In genomic region chr4:1192091-1192492, GRCh38 we compare ENCODE assay signal across 8 cellular contexts. TPM values are rescaled to one million over a fixed set of nuclear protein-coding genes. Genes with fewer than 3 reads are reported as not detected.
A peak's percentile ranks its signal among the peaks of the same experiment; 100 is the strongest.
DNase-seq lines count a peak whose midpoint lies in the region; ATAC-seq and TF ChIP-seq lines count a peak whose summit lies in the region.

No MANE protein-coding gene starts in this region.

- H3K27ac ChIP-seq in skeletal muscle tissue (ENCODE audit: low read depth, low read length) (peak overlapping the region; percentile 88), GM23338 (ENCODE audit: low read depth) (no peak overlapping the region)

- H3K36me3 Mint-ChIP-seq in HFFc6 (ENCODE audit: low read depth), result no peaks in the 10 kb centered on the region; the same call in 1 of the 2 replicates
- H3K36me3 Mint-ChIP-seq in GM23338 (ENCODE audit: low read depth), result no peaks in the 10 kb centered on the region

- TF ChIP-seq CTCF in HFFc6 (IDR thresholded peaks at IDR 0.05) (no peak), GM23338 (conservative IDR thresholded peaks at IDR 0.05; ENCODE audit: low read depth in 2 of 2) (no peak)

- H3K4me3 ChIP-seq in skeletal muscle tissue (ENCODE audit: low read length in 3 of 3) (peak overlapping the region; percentile 19 to 41 (median 24)), GM23338 (no peak overlapping the region)

- H3K27me3 ChIP-seq in skeletal muscle tissue (ENCODE audit: control insufficient read depth in 3 of 3, insufficient read depth in 3 of 3, low read length in 3 of 3), result no peaks in the 10 kb centered on the region
- H3K27me3 ChIP-seq in GM23338 (ENCODE audit: insufficient read depth), result no peaks in the 10 kb centered on the region

- no peaks in the 10 kb centered on the region for H4K20me1 ChIP-seq in GM23338 (replicated peaks; ENCODE audit: insufficient read depth)

- peak overlapping the region; percentile 61 for H3K4me3 Mint-ChIP-seq in HFFc6
- H3K4me3 Mint-ChIP-seq in GM23338, result no peak overlapping the region

- H3K79me2 ChIP-seq in GM23338 (replicated peaks; ENCODE audit: insufficient read depth), result no peaks in the 10 kb centered on the region

- no peaks in the 10 kb centered on the region for H3K36me3 ChIP-seq in skeletal muscle tissue (ENCODE audit: control insufficient read depth in 3 of 3, insufficient read depth in 3 of 3, low read length in 3 of 3)
- H3K36me3 ChIP-seq in GM23338 (ENCODE audit: insufficient read depth), result no peaks in the 10 kb centered on the region

- H3K9me3 Mint-ChIP-seq in HFFc6, result no peaks in the 10 kb centered on the region
- H3K9me3 Mint-ChIP-seq in GM23338, result peaks cover 2% of the 10 kb centered on the region; the same call in 1 of the 3 replicates

- H3K4me1 ChIP-seq in skeletal muscle tissue (ENCODE audit: control insufficient read depth in 3 of 3, insufficient read depth in 3 of 3, low read length in 3 of 3) (peaks cover 28 to 37% (median 30%) of the 10 kb centered on the region in 3 donors), GM23338 (ENCODE audit: insufficient read depth) (no peaks in the 10 kb centered on the region)

- no peak overlapping the region for H3K4me2 ChIP-seq in GM23338

- H3K9ac ChIP-seq in skeletal muscle tissue (ENCODE audit: low read depth in 1 of 3, low read length in 3 of 3), result peak overlapping the region; percentile 47 to 76 (median 71)

- H3K9me2 ChIP-seq in GM23338 (ENCODE audit: insufficient read depth), result no peaks in the 10 kb centered on the region

- H3K9me3 ChIP-seq in skeletal muscle tissue (ENCODE audit: control insufficient read depth in 3 of 3, low read length in 3 of 3), result no peaks in the 10 kb centered on the region

- no peak overlapping the region for H2AFZ ChIP-seq in GM23338

- H3K27ac Mint-ChIP-seq in HFFc6 (peak overlapping the region; percentile 95), GM23338 (no peak overlapping the region)

- no peaks in the 10 kb centered on the region for H3F3A ChIP-seq in GM23338 (replicated peaks; ENCODE audit: low read depth)

- ATAC-seq in GM23338 (no peak), GM18870 (IDR thresholded peaks at IDR 0.05; ENCODE audit: unreplicated experiment) (no peak)

- DNase-seq in HFFc6 (peak; percentile 94), astrocyte of the hippocampus (ENCODE audit: low read depth, low spot score) (peak; percentile 98), hippocampal formation (lab: John Stamatoyannopoulos, UW) (peak; percentile 80 to 81), COR-L47 (lab: John Stamatoyannopoulos, UW) (no peak), GM23338 (ENCODE audit: low spot score) (no peak)
- no peak for DNase-seq in activated CD8-positive, alpha-beta memory T cell treated with anti-CD3 and anti-CD28 coated beads, Interleukin-2, amount 50 U/mL, for 48 hours

- H3K27me3 Mint-ChIP-seq in HFFc6 (ENCODE audit: insufficient read depth) (peaks cover 1% of the 10 kb centered on the region; the same call in 1 of the 2 replicates), GM23338 (ENCODE audit: insufficient read depth, low read depth, poor library complexity) (peaks cover 6% of the 10 kb centered on the region)

- H3K4me1 Mint-ChIP-seq in HFFc6 (ENCODE audit: low read depth), result peaks cover 45% of the 10 kb centered on the region
- H3K4me1 Mint-ChIP-seq in GM23338, result no peaks in the 10 kb centered on the region

TF ChIP-seq in GM23338, 12 proteins besides CTCF, POLR2A, EP300 and RAD21:
- TF ChIP-seq EZH2 (IDR thresholded peaks at IDR 0.05; ENCODE audit: low read depth, unreplicated experiment), result no peak
- TF ChIP-seq POLR2AphosphoS5 (IDR thresholded peaks at IDR 0.05; ENCODE audit: low read depth), result no peak

RNA-seq across cellular contexts. Expression of gene SPON2, which starts 19.7 kb away (rescaled TPM):
- total RNA-seq in HFFc6 (2021; fragmentation: NEBNext Ultra II Directional; extraction: Animal tissue kit (Norgen Biotek cat#: 25700)), result 10 to 100 TPM; 12.0 to 53.5 (median 48.2) TPM
- total RNA-seq in skeletal muscle tissue, result 29.2 TPM
- total RNA-seq in GM23338 (2014; rRNA removed; shearing (Covaris generic)), result 2.1 and 2.2 TPM in 2 replicates
- polyA plus RNA-seq in GM23338 (2016; fragmentation: Nextera tagmentation; extraction: Ambion mirVana), result 1.2 and 2.4 TPM in 2 replicates

RNA-seq across cellular contexts. Expression of gene CTBP1, which starts 56.8 kb away (rescaled TPM):
- 100 to 1,000 TPM; 109 to 126 (median 114) TPM for total RNA-seq in HFFc6 (2021; fragmentation: NEBNext Ultra II Directional; extraction: Animal tissue kit (Norgen Biotek cat#: 25700))
- 109 TPM for total RNA-seq in skeletal muscle tissue
- 125 and 192 TPM in 2 replicates for total RNA-seq in GM23338 (2014; rRNA removed; shearing (Covaris generic))
- 74.0 and 89.2 TPM in 2 replicates for polyA plus RNA-seq in GM23338 (2016; fragmentation: Nextera tagmentation; extraction: Ambion mirVana)

Comparison
In these comparisons a context has a peak if more than half of its experiments do, and no peak if none do; other contexts are left out.
1. DNase-seq: peak in HFFc6 (single experiment), astrocyte of the hippocampus (single experiment) and hippocampal formation (2 of 2); none in activated CD8-positive, alpha-beta memory T cell treated with anti-CD3 and anti-CD28 coated beads, Interleukin-2, amount 50 U/mL, for 48 hours (single experiment), COR-L47 (single experiment) and GM23338 (single experiment).